Comparison of ENCODE assay signal across 6 cellular contexts in genomic region chr1:109668123-109668800, GRCh38. TPM values are rescaled to one million over a fixed set of nuclear protein-coding genes. Genes with fewer than 3 reads are reported as not detected.
DNase-seq lines count a peak whose midpoint lies in the region; ATAC-seq and TF ChIP-seq lines count a peak whose summit lies in the region.

No MANE protein-coding gene starts in this region.

- H3K4me1 Mint-ChIP-seq in activated CD4-positive, alpha-beta T cell treated with anti-CD3 and anti-CD28 coated beads, Interleukin-2, amount 10 ng/mL, durations not matched to agents 24 days and 14 days: peaks cover 24% of the 10 kb centered on the region

- no peak for TF ChIP-seq CTCF in tibial nerve (IDR thresholded peaks at IDR 0.05)

- H3K36me3 Mint-ChIP-seq in activated CD4-positive, alpha-beta T cell treated with anti-CD3 and anti-CD28 coated beads, Interleukin-2, amount 10 ng/mL, durations not matched to agents 24 days and 14 days (ENCODE audit: low read depth): peaks cover 5% of the 10 kb centered on the region

- H3K9me3 ChIP-seq in right cardiac atrium (ENCODE audit: control insufficient read depth, low read length) (no peaks in the 10 kb centered on the region), tibial nerve (no peaks in the 10 kb centered on the region)

- no peak for DNase-seq in activated CD4-positive, alpha-beta T cell treated with anti-CD3 and anti-CD28 coated beads, Interleukin-2, amount 10 ng/mL, durations not matched to agents 24 days and 14 days
- DNase-seq in activated CD4-positive, alpha-beta T cell treated with anti-CD3 and anti-CD28 coated beads for 4 hours: no peak
- DNase-seq in right cardiac atrium (peak in 2 of 3 donors; percentile 46 to 57), tibial nerve (ENCODE audit: low spot score in 2 of 2) (no peak)

- H3K27me3 Mint-ChIP-seq in activated CD4-positive, alpha-beta T cell treated with anti-CD3 and anti-CD28 coated beads, Interleukin-2, amount 10 ng/mL, durations not matched to agents 24 days and 14 days: no peaks in the 10 kb centered on the region

- peaks cover 0 to 23% (median 0%) of the 10 kb centered on the region in 3 donors for H3K36me3 ChIP-seq in tibial nerve

- no peak for TF ChIP-seq POLR2A in tibial nerve (IDR thresholded peaks at IDR 0.05)

- H3K27ac Mint-ChIP-seq in activated CD4-positive, alpha-beta T cell treated with anti-CD3 and anti-CD28 coated beads, Interleukin-2, amount 10 ng/mL, durations not matched to agents 24 days and 14 days: no peak overlapping the region

- intact Hi-C loops in activated CD4-positive, alpha-beta T cell treated with anti-CD3 and anti-CD28 coated beads, Interleukin-2, amount 10 ng/mL, durations not matched to agents 24 days and 14 days (cut with micrococcal nuclease): loop anchor here (5.0 kb wide), 1 partner anchor 46 kb away; no protein-coding TSS in a partner anchor
- intact Hi-C loops in right cardiac atrium (cut with DNase I): no loop called here

- 6% methylated on average over 26 of the region's 26 CpGs for WGBS in right cardiac atrium
- 3 to 6% methylated on average over 20 to 25 of the region's 26 CpGs for WGBS in tibial nerve, 2 donors

- no peaks in the 10 kb centered on the region for H3K9me3 Mint-ChIP-seq in activated CD4-positive, alpha-beta T cell treated with anti-CD3 and anti-CD28 coated beads, Interleukin-2, amount 10 ng/mL, durations not matched to agents 24 days and 14 days

- H3K4me3 ChIP-seq in right cardiac atrium (ENCODE audit: low read length): peak overlapping the region; percentile 81
- H3K4me3 ChIP-seq in tibial nerve: peak overlapping the region; percentile 46 to 75 (median 66)

- no peak for TF ChIP-seq EP300 in tibial nerve (IDR thresholded peaks at IDR 0.05)

- peak overlapping the region; percentile 73 for H3K4me3 Mint-ChIP-seq in activated CD4-positive, alpha-beta T cell treated with anti-CD3 and anti-CD28 coated beads, Interleukin-2, amount 10 ng/mL, durations not matched to agents 24 days and 14 days

- ATAC-seq in right cardiac atrium (no peak), HG02571 (IDR thresholded peaks at IDR 0.05; ENCODE audit: unreplicated experiment) (no peak), GM21619 (IDR thresholded peaks at IDR 0.05; ENCODE audit: unreplicated experiment) (no peak)

- H3K27me3 ChIP-seq in right cardiac atrium (ENCODE audit: control insufficient read depth, insufficient read depth): no peaks in the 10 kb centered on the region
- H3K27me3 ChIP-seq in tibial nerve: no peaks in the 10 kb centered on the region

- H3K4me1 ChIP-seq in right cardiac atrium (ENCODE audit: control insufficient read depth, insufficient read depth, low read length): peaks cover 2% of the 10 kb centered on the region
- peaks cover 0 to 11% (median 3%) of the 10 kb centered on the region in 4 donors for H3K4me1 ChIP-seq in tibial nerve

- H3K27ac ChIP-seq in right cardiac atrium (ENCODE audit: low read length): no peak overlapping the region
- H3K27ac ChIP-seq in tibial nerve: peak overlapping the region; percentile 40 to 84 (median 70)

RNA-seq across cellular contexts. Expression of gene GSTM2, which starts 0.4 kb away (rescaled TPM):
- 17.5 and 18.4 TPM in 2 replicates for total RNA-seq in activated CD4-positive, alpha-beta T cell treated with anti-CD3 and anti-CD28 coated beads, Interleukin-2, amount 10 ng/mL, durations not matched to agents 24 days and 14 days
- total RNA-seq in right cardiac atrium (10 to 100 TPM; 50.3 to 92.8 (median 72.6) TPM), tibial nerve (100 to 1,000 TPM in 2 of 4 donors, 10 to 100 TPM in 2; 87.1 to 120 (median 103) TPM)
- 99.5 TPM for polyA plus RNA-seq in right cardiac atrium

RNA-seq across cellular contexts. Expression of gene GSTM4, which starts 12.4 kb away (rescaled TPM):
- 6.8 and 9.9 TPM in 2 replicates for total RNA-seq in activated CD4-positive, alpha-beta T cell treated with anti-CD3 and anti-CD28 coated beads, Interleukin-2, amount 10 ng/mL, durations not matched to agents 24 days and 14 days
- total RNA-seq in right cardiac atrium (10 to 100 TPM; 31.2 to 57.8 (median 39.4) TPM), tibial nerve (10 to 100 TPM; 16.3 to 47.0 (median 35.2) TPM)
- polyA plus RNA-seq in right cardiac atrium: 47.9 TPM

RNA-seq across cellular contexts. Expression of gene GSTM1, which starts 19.4 kb away (rescaled TPM):
- total RNA-seq in activated CD4-positive, alpha-beta T cell treated with anti-CD3 and anti-CD28 coated beads, Interleukin-2, amount 10 ng/mL, durations not matched to agents 24 days and 14 days: 92.2 and 94.2 TPM in 2 replicates
- total RNA-seq in right cardiac atrium: 10 to 100 TPM in 1 of 4 donors, not detected in 3; 31.1 TPM
- 38.9 TPM for polyA plus RNA-seq in right cardiac atrium
- 10 to 100 TPM in 1 of 4 donors, not detected in 3; 14.1 TPM for total RNA-seq in tibial nerve

RNA-seq across cellular contexts. Expression of gene GSTM5, which starts 43.8 kb away (rescaled TPM):
- 0.07 TPM in 1 of 2 replicates, not detected in the other for total RNA-seq in activated CD4-positive, alpha-beta T cell treated with anti-CD3 and anti-CD28 coated beads, Interleukin-2, amount 10 ng/mL, durations not matched to agents 24 days and 14 days
- total RNA-seq in right cardiac atrium: 10 to 100 TPM in 2 of 4 donors, 1 to 10 TPM in 2; 5.3 to 13.7 (median 10.0) TPM
- 7.8 TPM for polyA plus RNA-seq in right cardiac atrium
- total RNA-seq in tibial nerve: 1 to 10 TPM; 1.1 to 9.2 (median 2.8) TPM

RNA-seq across cellular contexts. Expression of gene AMPD2, which starts 48.6 kb away (rescaled TPM):
- 92.2 and 97.8 TPM in 2 replicates for total RNA-seq in activated CD4-positive, alpha-beta T cell treated with anti-CD3 and anti-CD28 coated beads, Interleukin-2, amount 10 ng/mL, durations not matched to agents 24 days and 14 days
- total RNA-seq in right cardiac atrium (10 to 100 TPM; 18.8 to 26.1 (median 23.4) TPM), tibial nerve (100 to 1,000 TPM in 2 of 4 donors, 10 to 100 TPM in 2; 70.6 to 113 (median 94.7) TPM)
- 8.4 TPM for polyA plus RNA-seq in right cardiac atrium

Comparison
In these comparisons a context has a peak if more than half of its experiments do, and no peak if none do; other contexts are left out.
1. DNase-seq: peak in right cardiac atrium (2 of 3); none in activated CD4-positive, alpha-beta T cell treated with anti-CD3 and anti-CD28 coated beads, Interleukin-2, amount 10 ng/mL, durations not matched to agents 24 days and 14 days (single experiment), activated CD4-positive, alpha-beta T cell treated with anti-CD3 and anti-CD28 coated beads for 4 hours (0 of 2) and tibial nerve (0 of 2).